In genomic region chr11:61683961-61684869, GRCh38 we compare ENCODE assay signal across 10 cellular contexts. TPM values are rescaled to one million over a fixed set of nuclear protein-coding genes. Genes with fewer than 3 reads are reported as not detected.
A peak's percentile ranks its signal among the peaks of the same experiment; 100 is the strongest.
DNase-seq lines count a peak whose midpoint lies in the region; ATAC-seq and TF ChIP-seq lines count a peak whose summit lies in the region.
"Had no signal": no experiment of that assay in that cellular context is flagged by ENCODE, and none has a peak within 500 bp of the region (broad histone marks: within the 10 kb centered on the region; RNA-seq: fewer than 3 reads in every experiment).

No MANE protein-coding gene starts in this region.

- H3K27me3 ChIP-seq in BLaER1 = no peaks in the 10 kb centered on the region
- peaks cover 3% of the 10 kb centered on the region for H3K27me3 ChIP-seq in CD8-positive, alpha-beta memory T cell (ENCODE audit: insufficient read depth, low read length, poor library complexity, severe bottlenecking)

- H3K9me3 Mint-ChIP-seq in CD8-positive, alpha-beta memory T cell = no peaks in the 10 kb centered on the region
- H3K9me3 Mint-ChIP-seq in activated CD4-positive, alpha-beta T cell treated with anti-CD3 and anti-CD28 coated beads, Interleukin-2, amount 10 ng/mL, durations not matched to agents 24 days and 14 days = no peaks in the 10 kb centered on the region

- POLR2A ChIA-PET in CD8-positive, alpha-beta memory T cell (lab: Charles Lee) = no interaction called here

- H3K9me3 ChIP-seq in BLaER1 = no peaks in the 10 kb centered on the region
- no peaks in the 10 kb centered on the region for H3K9me3 ChIP-seq in CD8-positive, alpha-beta memory T cell (ENCODE audit: low read length)

- peak in 3 of 5 donors; percentile 24 to 40 (median 25) for DNase-seq in CD8-positive, alpha-beta memory T cell
- DNase-seq in activated CD4-positive, alpha-beta T cell treated with anti-CD3 and anti-CD28 coated beads, Interleukin-2, amount 10 ng/mL, durations not matched to agents 24 days and 14 days = peak; percentile 84
- DNase-seq in fibroblast of the aortic adventitia (ENCODE audit: low read depth) = peak; percentile 55
- DNase-seq in 8988T = no peak
- no peak for DNase-seq in NK-92 (lab: John Stamatoyannopoulos, UW; ENCODE audit: unreplicated experiment)
- DNase-seq: aorta, erythroblast had no signal

- H3K4me3 Mint-ChIP-seq in CD8-positive, alpha-beta memory T cell = no peak overlapping the region
- H3K4me3 Mint-ChIP-seq in activated CD4-positive, alpha-beta T cell treated with anti-CD3 and anti-CD28 coated beads, Interleukin-2, amount 10 ng/mL, durations not matched to agents 24 days and 14 days = no peak overlapping the region

- no peak overlapping the region for H3K27ac Mint-ChIP-seq in CD8-positive, alpha-beta memory T cell
- H3K27ac Mint-ChIP-seq in activated CD4-positive, alpha-beta T cell treated with anti-CD3 and anti-CD28 coated beads, Interleukin-2, amount 10 ng/mL, durations not matched to agents 24 days and 14 days = no peak overlapping the region

- H3K4me1 ChIP-seq in BLaER1 = peaks cover 85% of the 10 kb centered on the region
- peaks cover 31% of the 10 kb centered on the region for H3K4me1 ChIP-seq in CD8-positive, alpha-beta memory T cell (ENCODE audit: insufficient read depth, low read length)

- CTCF ChIA-PET in CD8-positive, alpha-beta memory T cell (lab: Charles Lee) = interaction anchor here (1.3 to 1.4 kb wide), 2 partner anchors 10 to 49 kb away, joined by 3 to 6 read pairs; no protein-coding TSS in a partner anchor

- H4K20me1 ChIP-seq in BLaER1 = peaks cover 13% of the 10 kb centered on the region; the same call in 1 of the 2 replicates

- H3K27ac ChIP-seq in BLaER1 = no peak overlapping the region
- H3K27ac ChIP-seq in CD8-positive, alpha-beta memory T cell (ENCODE audit: low read depth, low read length) = no peak overlapping the region

- no peaks in the 10 kb centered on the region for H3K36me3 Mint-ChIP-seq in CD8-positive, alpha-beta memory T cell
- no peaks in the 10 kb centered on the region for H3K36me3 Mint-ChIP-seq in activated CD4-positive, alpha-beta T cell treated with anti-CD3 and anti-CD28 coated beads, Interleukin-2, amount 10 ng/mL, durations not matched to agents 24 days and 14 days (ENCODE audit: low read depth)

- H3K4me3 ChIP-seq in BLaER1 = peak overlapping the region; percentile 38
- H3K4me3 ChIP-seq in CD8-positive, alpha-beta memory T cell (ENCODE audit: low read length) = peak overlapping the region; percentile 40
- peak overlapping the region; percentile 22 for H3K4me3 ChIP-seq in fibroblast of the aortic adventitia (ENCODE audit: low read depth, low read length)

- peaks cover 5% of the 10 kb centered on the region in 3 donors for H3K4me1 Mint-ChIP-seq in CD8-positive, alpha-beta memory T cell
- peaks cover 5% of the 10 kb centered on the region for H3K4me1 Mint-ChIP-seq in activated CD4-positive, alpha-beta T cell treated with anti-CD3 and anti-CD28 coated beads, Interleukin-2, amount 10 ng/mL, durations not matched to agents 24 days and 14 days

- ATAC-seq in HG03139 (IDR thresholded peaks at IDR 0.05; ENCODE audit: unreplicated experiment) (no peak), HG02981 (IDR thresholded peaks at IDR 0.05; ENCODE audit: unreplicated experiment) (no peak)

- intact Hi-C loops in activated CD4-positive, alpha-beta T cell treated with anti-CD3 and anti-CD28 coated beads, Interleukin-2, amount 10 ng/mL, durations not matched to agents 24 days and 14 days (cut with micrococcal nuclease) = loop anchor here (1.0 kb wide), 1 partner anchor 12 kb away; no protein-coding TSS in a partner anchor

- peaks cover 21 to 37% of the 10 kb centered on the region in 2 donors for H3K27me3 Mint-ChIP-seq in CD8-positive, alpha-beta memory T cell
- H3K27me3 Mint-ChIP-seq in activated CD4-positive, alpha-beta T cell treated with anti-CD3 and anti-CD28 coated beads, Interleukin-2, amount 10 ng/mL, durations not matched to agents 24 days and 14 days = peaks cover 21% of the 10 kb centered on the region

- no peaks in the 10 kb centered on the region for H3K36me3 ChIP-seq in BLaER1
- H3K36me3 ChIP-seq in CD8-positive, alpha-beta memory T cell (ENCODE audit: insufficient read depth, low read length) = no peaks in the 10 kb centered on the region

- H3K4me2 ChIP-seq in BLaER1 = peak overlapping the region; percentile 87

- TF ChIP-seq CTCF in fibroblast of the aortic adventitia (IDR thresholded peaks at IDR 0.05; ENCODE audit: insufficient read depth, low read length) = no peak

- no peak overlapping the region; the same call in 1 of the 2 replicates for H3K9ac ChIP-seq in BLaER1

RNA-seq across cellular contexts. Expression of gene DAGLA, which starts 4.0 kb away (rescaled TPM):
- total RNA-seq in CD8-positive, alpha-beta memory T cell = under 1 TPM; 0.11 to 0.20 TPM
- polyA plus RNA-seq in CD8-positive, alpha-beta memory T cell = not detected
- total RNA-seq in activated CD4-positive, alpha-beta T cell treated with anti-CD3 and anti-CD28 coated beads, Interleukin-2, amount 10 ng/mL, durations not matched to agents 24 days and 14 days = 0.09 and 0.14 TPM in 2 replicates
- total RNA-seq in fibroblast of the aortic adventitia (ENCODE audit: low replicate concordance) = 1.1 and 4.2 TPM in 2 replicates

Comparison
In these comparisons a context has a peak if more than half of its experiments do, and no peak if none do; other contexts are left out.
1. DNase-seq: peak in CD8-positive, alpha-beta memory T cell (3 of 5), activated CD4-positive, alpha-beta T cell treated with anti-CD3 and anti-CD28 coated beads, Interleukin-2, amount 10 ng/mL, durations not matched to agents 24 days and 14 days (single experiment) and fibroblast of the aortic adventitia (single experiment); none in 8988T (single experiment) and NK-92 (single experiment).
2. Peak in every context shown above with its lines, with median percentiles within 50 percentile points of each other: H3K4me3 ChIP-seq.